25 cellular contexts compared by ENCODE assay signal in the genomic region with DNA sequence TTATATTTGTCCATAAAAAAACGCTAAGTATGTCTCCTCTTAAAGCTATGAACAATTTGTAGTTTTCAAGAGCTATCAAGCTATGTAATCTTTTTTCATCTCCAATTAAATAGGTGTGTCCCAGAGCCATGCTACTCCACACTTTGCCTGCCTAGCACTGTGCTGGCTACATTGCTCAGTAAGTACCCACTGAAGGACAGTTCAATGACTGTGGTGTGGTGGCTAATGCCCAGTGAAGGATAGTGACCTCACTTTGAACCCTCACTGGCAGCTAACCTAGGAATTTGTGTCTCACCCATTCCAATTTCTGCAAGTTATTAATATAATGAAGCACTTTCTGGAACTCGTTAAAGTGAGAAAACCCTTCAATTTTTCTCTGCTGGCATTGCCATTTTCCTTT.
"Had no signal": no experiment of that assay in that cellular context is flagged by ENCODE, and none has a peak within 500 bp of the region (broad histone marks: within the 10 kb centered on the region; RNA-seq: fewer than 3 reads in every experiment).

No MANE protein-coding gene starts in this region.

- H3K4me1 ChIP-seq: ascending aorta, breast epithelium had no signal

- DNase-seq: activated B cell treated with CpG ODN at 0.5 μM for 24 hours; activated CD4-positive, alpha-beta T cell treated with anti-CD3 and anti-CD28 coated beads for 48 hours; activated CD4-positive, alpha-beta T cell treated with anti-CD3 and anti-CD28 coated beads, Interleukin-2, amount 50 U/mL, for 1 hour; activated CD4-positive, alpha-beta T cell treated with anti-CD3 and anti-CD28 coated beads, Interleukin-2, amount 50 U/mL, for 48 hours; activated CD8-positive, alpha-beta memory T cell treated with anti-CD3 and anti-CD28 coated beads for 24 hours; activated CD8-positive, alpha-beta T cell treated with anti-CD3 and anti-CD28 coated beads for 36 hours; activated effector memory CD4-positive, alpha-beta T cell treated with anti-CD3 and anti-CD28 coated beads, Interleukin-2, amount 50 U/mL, for 16 hours; activated naive CD4-positive, alpha-beta T cell treated with anti-CD3 and anti-CD28 coated beads, Interleukin-2, amount 10 ng/mL, durations not matched to agents 7 days and 5 days; activated naive CD8-positive, alpha-beta T cell treated with anti-CD3 and anti-CD28 coated beads, Interleukin-2, amount 10 ng/mL, durations not matched to agents 7 days and 5 days; activated T-cell treated with anti-CD3 and anti-CD28 coated beads, Interleukin-2, amount 50 U/mL, for 4 hours; dorsolateral prefrontal cortex; effector memory CD4-positive, alpha-beta T cell; endodermal cell; foreskin fibroblast; T-helper 1 cell; T-helper 17 cell; T1000; WERI-Rb-1 had no signal

- H3K27me3 ChIP-seq: ascending aorta, breast epithelium, cardiac muscle cell had no signal

- ATAC-seq: activated CD4-positive, CD25-positive, alpha-beta regulatory T cell treated with anti-CD3 and anti-CD28 coated beads, Interleukin-2, amount 50 U/mL, for 24 hours; activated CD8-positive, alpha-beta T cell treated with anti-CD3 and anti-CD28 coated beads for 36 hours; activated naive CD4-positive, alpha-beta T cell treated with anti-CD3 and anti-CD28 coated beads, Interleukin-2, amount 50 U/mL, for 72 hours; activated T-cell treated with anti-CD3 and anti-CD28 coated beads, Interleukin-2, amount 50 U/mL, for 4 hours; esophagus mucosa; T-helper 17 cell had no signal

- H3K4me3 ChIP-seq: ascending aorta, breast epithelium, cardiac muscle cell, coronary artery, dorsolateral prefrontal cortex had no signal

- H3K9me3 ChIP-seq: ascending aorta, breast epithelium had no signal

- H3K36me3 ChIP-seq: ascending aorta, breast epithelium, cardiac muscle cell, WERI-Rb-1 had no signal

- H3K27ac ChIP-seq: ascending aorta, breast epithelium, cardiac muscle cell, coronary artery, dorsolateral prefrontal cortex, WERI-Rb-1 had no signal
